2 cellular contexts compared by ENCODE assay signal in the genomic region with DNA sequence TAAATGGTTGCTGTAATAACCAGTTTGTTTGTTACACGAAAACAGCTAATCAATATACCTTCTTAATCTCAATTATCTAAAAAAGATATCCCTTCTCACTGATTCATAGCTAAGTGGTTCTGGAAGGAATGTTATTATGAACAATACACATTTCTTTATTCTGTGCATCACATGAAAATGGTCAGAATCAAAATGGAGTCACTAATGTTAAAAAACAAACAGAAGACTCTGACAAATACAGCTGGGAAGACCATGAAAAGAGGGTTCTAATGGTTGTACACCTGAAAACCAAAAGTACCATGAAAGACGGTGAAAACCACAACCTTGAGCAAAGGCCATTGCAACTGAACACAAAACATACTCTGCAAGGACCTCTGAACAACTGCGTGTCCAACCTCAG. TPM values are rescaled to one million over a fixed set of nuclear protein-coding genes. Genes with fewer than 3 reads are reported as not detected.
"Had no signal": no experiment of that assay in that cellular context is flagged by ENCODE, and none has a peak within 500 bp of the region (broad histone marks: within the 10 kb centered on the region; RNA-seq: fewer than 3 reads in every experiment).

No MANE protein-coding gene starts in this region.

RNA-seq across cellular contexts. Expression of a gene that starts 1.9 kb away (rescaled TPM):
- total RNA-seq: G401, GM12878 had no signal
- polyA plus RNA-seq: GM12878 had no signal

RNA-seq across cellular contexts. Expression of a gene that starts 23.5 kb away (rescaled TPM):
- total RNA-seq: G401, GM12878 had no signal
